8 cellular contexts compared by ENCODE assay signal in the genomic region with DNA sequence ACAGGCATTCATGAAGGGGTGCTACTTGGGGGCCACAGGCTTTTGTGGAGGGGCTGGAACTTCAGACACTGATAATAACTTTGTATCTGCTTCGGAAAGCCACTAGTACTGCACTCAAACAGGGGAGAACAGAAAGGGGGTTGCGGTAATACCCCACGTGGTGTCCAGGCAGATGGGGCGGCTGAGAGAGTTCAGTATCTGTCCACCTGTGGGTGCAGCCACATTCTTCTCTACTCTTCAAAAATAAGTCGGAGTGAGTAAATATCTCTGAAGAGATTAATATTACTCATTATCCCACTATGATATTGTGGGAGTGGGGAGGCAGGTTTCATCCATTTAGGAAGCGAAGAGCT.
A peak's percentile ranks its signal among the peaks of the same experiment; 100 is the strongest.
DNase-seq lines count a peak whose midpoint lies in the region; ATAC-seq and TF ChIP-seq lines count a peak whose summit lies in the region.

No MANE protein-coding gene starts in this region.

- H3K27me3 Mint-ChIP-seq in progenitor cell of endocrine pancreas: no peaks in the 10 kb centered on the region

- peaks cover 55% of the 10 kb centered on the region for H3K4me1 ChIP-seq in MM.1S (ENCODE audit: low read length)
- peaks cover 23 to 25% of the 10 kb centered on the region in 2 donors for H3K4me1 ChIP-seq in duodenal mucosa (ENCODE audit: control insufficient read depth in 1 of 2, insufficient read depth in 2 of 2, low read length in 2 of 2)

- H3K36me3 ChIP-seq in MM.1S (replicated peaks; ENCODE audit: insufficient read depth, low read length): no peaks in the 10 kb centered on the region
- no peaks in the 10 kb centered on the region for H3K36me3 ChIP-seq in duodenal mucosa (ENCODE audit: control insufficient read depth in 1 of 2, insufficient read depth in 2 of 2, low read length in 2 of 2)

- peak overlapping the region; percentile 89 for H3K4me3 Mint-ChIP-seq in progenitor cell of endocrine pancreas (ENCODE audit: low read depth)

- no peaks in the 10 kb centered on the region for H4K20me1 ChIP-seq in MM.1S (ENCODE audit: insufficient read depth, low read length)

- H3K4me1 Mint-ChIP-seq in progenitor cell of endocrine pancreas (ENCODE audit: low read depth): peaks cover 39% of the 10 kb centered on the region

- H3K9me2 ChIP-seq in MM.1S (replicated peaks; ENCODE audit: insufficient read depth, low read length): no peaks in the 10 kb centered on the region

- peak overlapping the region; percentile 68 for H3K4me3 ChIP-seq in MM.1S (ENCODE audit: low read length)
- peak overlapping the region; percentile 62 to 74 for H3K4me3 ChIP-seq in duodenal mucosa (ENCODE audit: low read depth in 1 of 2, low read length in 2 of 2)

- DNase-seq in COR-L47 (lab: John Stamatoyannopoulos, UW): peak; percentile 44
- DNase-seq in MM.1S: peak; percentile 70
- DNase-seq in progenitor cell of endocrine pancreas (ENCODE audit: low spot score, unreplicated experiment): no peak
- no peak for DNase-seq in MV-4-11 (lab: John Stamatoyannopoulos, UW)

- no peaks in the 10 kb centered on the region for H3K9me3 Mint-ChIP-seq in progenitor cell of endocrine pancreas (ENCODE audit: low read depth)

- no peaks in the 10 kb centered on the region for H3K36me3 Mint-ChIP-seq in progenitor cell of endocrine pancreas (ENCODE audit: insufficient read depth)

- ATAC-seq in HG02642 (IDR thresholded peaks at IDR 0.05; ENCODE audit: poor library complexity, unreplicated experiment) (no peak), HG02870 (IDR thresholded peaks at IDR 0.05; ENCODE audit: unreplicated experiment) (no peak), GM18870 (IDR thresholded peaks at IDR 0.05; ENCODE audit: unreplicated experiment) (no peak)

- peaks cover 5% of the 10 kb centered on the region; the same call in 1 of the 2 replicates for H3K79me2 ChIP-seq in MM.1S (ENCODE audit: low read length)

- H3K27ac ChIP-seq in MM.1S (ENCODE audit: low read length) (peak overlapping the region; percentile 98), duodenal mucosa (ENCODE audit: low read depth, low read length) (no peak overlapping the region)

- peaks cover 43% of the 10 kb centered on the region for H3F3A ChIP-seq in MM.1S (ENCODE audit: insufficient read depth, low read length)

- H3K9me3 ChIP-seq in MM.1S (replicated peaks; ENCODE audit: insufficient read depth, low read length) (no peaks in the 10 kb centered on the region), duodenal mucosa (ENCODE audit: control insufficient read depth in 1 of 2, low read length in 2 of 2) (no peaks in the 10 kb centered on the region)

- H3K27me3 ChIP-seq in MM.1S (replicated peaks; ENCODE audit: insufficient read depth, low read length): no peaks in the 10 kb centered on the region
- H3K27me3 ChIP-seq in duodenal mucosa (ENCODE audit: control insufficient read depth in 1 of 2, insufficient read depth in 2 of 2, low read length in 2 of 2): no peaks in the 10 kb centered on the region

- H3K4me2 ChIP-seq in MM.1S (ENCODE audit: low read depth, low read length): peak overlapping the region; percentile 93

- peak overlapping the region; percentile 93 for H3K27ac Mint-ChIP-seq in progenitor cell of endocrine pancreas

- H3K9ac ChIP-seq in MM.1S (ENCODE audit: low read length) (peak overlapping the region; percentile 91), duodenal mucosa (ENCODE audit: low read depth in 1 of 2, low read length in 2 of 2) (no peak overlapping the region)

- TF ChIP-seq CTCF in MM.1S (IDR thresholded peaks at IDR 0.05; ENCODE audit: low read length) (no peak), progenitor cell of endocrine pancreas (IDR thresholded peaks at IDR 0.05; ENCODE audit: unreplicated experiment) (no peak)

- H2AFZ ChIP-seq in MM.1S (ENCODE audit: low read length): peak overlapping the region; percentile 25

Comparison
In these comparisons a context has a peak if more than half of its experiments do, and no peak if none do; other contexts are left out.
1. DNase-seq: peak in COR-L47 (single experiment) and MM.1S (single experiment); none in progenitor cell of endocrine pancreas (single experiment) and MV-4-11 (single experiment).